Comparison of ENCODE assay signal across 15 cellular contexts in the genomic region with DNA sequence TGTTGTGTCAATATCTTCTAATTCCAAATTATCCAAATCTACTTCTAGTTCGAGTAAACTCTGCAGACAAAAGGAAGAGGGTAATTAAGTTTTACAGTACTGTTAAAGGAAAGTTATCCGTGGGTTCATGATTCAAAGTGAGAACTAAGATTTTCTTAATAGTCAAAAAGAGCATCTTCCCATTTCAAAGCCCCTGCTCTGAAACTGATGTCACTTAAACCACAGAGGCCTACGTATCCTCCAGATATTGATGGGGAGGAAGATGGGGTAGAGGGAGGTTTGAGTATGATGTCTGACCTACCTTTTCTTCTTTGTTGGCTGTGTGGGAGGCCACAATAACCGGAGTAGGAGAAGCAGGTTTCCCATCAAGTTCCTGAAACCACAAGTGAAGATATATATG. TPM values are rescaled to one million over a fixed set of nuclear protein-coding genes. Genes with fewer than 3 reads are reported as not detected.
DNase-seq lines count a peak whose midpoint lies in the region; ATAC-seq and TF ChIP-seq lines count a peak whose summit lies in the region.
"Had no signal": no experiment of that assay in that cellular context is flagged by ENCODE, and none has a peak within 500 bp of the region (broad histone marks: within the 10 kb centered on the region; RNA-seq: fewer than 3 reads in every experiment).

No MANE protein-coding gene starts in this region.

- CTCF ChIA-PET in activated CD4-positive, alpha-beta T cell treated with anti-CD3 and anti-CD28 coated beads for 36 hours (lab: Charles Lee), result interaction anchor here (1.4 kb wide), 1 partner anchor 10 kb away, joined by 3 read pairs; no protein-coding TSS in a partner anchor
- CTCF ChIA-PET in naive thymus-derived CD4-positive, alpha-beta T cell (lab: Charles Lee), result no interaction called here

- TF ChIP-seq CTCF in GM20000 (IDR thresholded peaks at IDR 0.05; ENCODE audit: extremely low read depth, missing control alignments), result no peak

- no peaks in the 10 kb centered on the region for H3K4me1 ChIP-seq in naive thymus-derived CD4-positive, alpha-beta T cell (ENCODE audit: control insufficient read depth in 2 of 2, insufficient read depth in 2 of 2, low read length in 2 of 2)

- H3K27me3 ChIP-seq in naive thymus-derived CD4-positive, alpha-beta T cell (ENCODE audit: control insufficient read depth in 2 of 2, insufficient read depth in 2 of 2, low read length in 2 of 2), result no peaks in the 10 kb centered on the region
- H3K27me3 ChIP-seq: heart right ventricle had no signal

- peaks cover 19 to 87% (median 39%) of the 10 kb centered on the region in 3 experiments for H3K36me3 ChIP-seq in naive thymus-derived CD4-positive, alpha-beta T cell (ENCODE audit: control insufficient read depth in 2 of 3, insufficient read depth in 3 of 3, low read length in 3 of 3)

- H3K4me3 ChIP-seq in naive thymus-derived CD4-positive, alpha-beta T cell (ENCODE audit: low read length), result no peak overlapping the region
- H3K4me3 ChIP-seq: heart right ventricle, thoracic aorta had no signal

- POLR2A ChIA-PET in activated CD4-positive, alpha-beta T cell treated with anti-CD3 and anti-CD28 coated beads for 36 hours (lab: Charles Lee), result no interaction called here
- POLR2A ChIA-PET in naive thymus-derived CD4-positive, alpha-beta T cell (lab: Charles Lee), result interaction anchor here (0.7 kb wide), 1 partner anchor 707 kb away, joined by 3 read pairs; no protein-coding TSS in a partner anchor

- no peak overlapping the region for H3K4me3 Mint-ChIP-seq in activated CD4-positive, alpha-beta T cell treated with anti-CD3 and anti-CD28 coated beads for 36 hours
- H3K4me3 Mint-ChIP-seq in naive thymus-derived CD4-positive, alpha-beta T cell, result no peak overlapping the region

- intact Hi-C loops in activated CD4-positive, alpha-beta T cell treated with anti-CD3 and anti-CD28 coated beads for 36 hours (cut with DNase I, micrococcal nuclease), result loop anchor here (1.0 to 5.0 kb wide), 3 partner anchors 14 to 526 kb away; a partner anchor contains a TSS
- intact Hi-C loops in naive thymus-derived CD4-positive, alpha-beta T cell (cut with micrococcal nuclease), result loop anchor here in 1 of 2 donors (2.0 kb wide), 1 partner anchor 21 kb away; no protein-coding TSS in a partner anchor

- no peaks in the 10 kb centered on the region for H3K9me3 ChIP-seq in naive thymus-derived CD4-positive, alpha-beta T cell (ENCODE audit: control insufficient read depth in 2 of 3, low read length in 3 of 3)
- H3K9me3 ChIP-seq: heart right ventricle, thoracic aorta had no signal

- peaks cover 32% of the 10 kb centered on the region for H3K4me1 Mint-ChIP-seq in activated CD4-positive, alpha-beta T cell treated with anti-CD3 and anti-CD28 coated beads for 36 hours
- H3K4me1 Mint-ChIP-seq in naive thymus-derived CD4-positive, alpha-beta T cell, result peaks cover 0 to 20% (median 6%) of the 10 kb centered on the region in 7 donors

- no peaks in the 10 kb centered on the region for H3K9me3 Mint-ChIP-seq in activated CD4-positive, alpha-beta T cell treated with anti-CD3 and anti-CD28 coated beads for 36 hours (ENCODE audit: low read depth)
- no peaks in the 10 kb centered on the region for H3K9me3 Mint-ChIP-seq in naive thymus-derived CD4-positive, alpha-beta T cell

- peak; percentile 97 for ATAC-seq in activated CD4-positive, alpha-beta T cell treated with anti-CD3 and anti-CD28 coated beads for 36 hours
- ATAC-seq in HG03039 (IDR thresholded peaks at IDR 0.05; ENCODE audit: unreplicated experiment), result peak; percentile 60
- ATAC-seq in naive thymus-derived CD4-positive, alpha-beta T cell, result no peak
- ATAC-seq in HG02981 (IDR thresholded peaks at IDR 0.05; ENCODE audit: unreplicated experiment), result no peak
- no peak for ATAC-seq in HG02970 (IDR thresholded peaks at IDR 0.05; ENCODE audit: low FRiP score, unreplicated experiment)
- ATAC-seq: heart right ventricle, left colon had no signal

- DNase-seq in activated CD4-positive, alpha-beta T cell treated with anti-CD3 and anti-CD28 coated beads for 36 hours, result peak; percentile 31
- DNase-seq in activated CD4-positive, alpha-beta T cell treated with anti-CD3 and anti-CD28 coated beads, Interleukin-2, amount 50 U/mL, for 4 hours, result no peak
- DNase-seq in GM20000 (ENCODE audit: low spot score), result peak; percentile 44
- no peak for DNase-seq in naive thymus-derived CD4-positive, alpha-beta T cell
- no peak for DNase-seq in NCI-H524 treated with DMSO at 0.1 percent for 48 hours (lab: John Stamatoyannopoulos, UW)
- DNase-seq: activated effector memory CD4-positive, alpha-beta T cell treated with Interleukin-2 at 50 U/mL for 16 hours; heart right ventricle; left colon had no signal

- H3K27ac Mint-ChIP-seq in activated CD4-positive, alpha-beta T cell treated with anti-CD3 and anti-CD28 coated beads for 36 hours, result peak overlapping the region; percentile 49
- peak overlapping the region in 5 of 9 donors; percentile 3 to 58 (median 27) for H3K27ac Mint-ChIP-seq in naive thymus-derived CD4-positive, alpha-beta T cell

- H3K36me3 Mint-ChIP-seq in activated CD4-positive, alpha-beta T cell treated with anti-CD3 and anti-CD28 coated beads for 36 hours (ENCODE audit: low read depth), result peaks cover 63% of the 10 kb centered on the region
- peaks cover 17 to 51% (median 20%) of the 10 kb centered on the region in 5 donors for H3K36me3 Mint-ChIP-seq in naive thymus-derived CD4-positive, alpha-beta T cell

- no peak overlapping the region for H3K27ac ChIP-seq in naive thymus-derived CD4-positive, alpha-beta T cell (ENCODE audit: low read depth, low read length)
- H3K27ac ChIP-seq: 22Rv1, epithelial cell of prostate, heart right ventricle, thoracic aorta, VCaP had no signal

- H3K27me3 Mint-ChIP-seq in activated CD4-positive, alpha-beta T cell treated with anti-CD3 and anti-CD28 coated beads for 36 hours, result no peaks in the 10 kb centered on the region
- no peaks in the 10 kb centered on the region for H3K27me3 Mint-ChIP-seq in naive thymus-derived CD4-positive, alpha-beta T cell

RNA-seq across cellular contexts. Expression of a gene that starts 14.1 kb away (rescaled TPM):
- total RNA-seq in activated CD4-positive, alpha-beta T cell treated with anti-CD3 and anti-CD28 coated beads for 36 hours, result 10 to 100 TPM; 72.4 to 80.6 TPM
- total RNA-seq in naive thymus-derived CD4-positive, alpha-beta T cell, result 10 to 100 TPM; 26.2 to 37.2 (median 36.3) TPM
- polyA plus RNA-seq in naive thymus-derived CD4-positive, alpha-beta T cell, result 10 to 100 TPM; 45.5 to 47.0 TPM

RNA-seq across cellular contexts. Expression of a gene that starts 31.5 kb away (rescaled TPM):
- 10 to 100 TPM; 90.9 to 99.2 TPM for total RNA-seq in activated CD4-positive, alpha-beta T cell treated with anti-CD3 and anti-CD28 coated beads for 36 hours
- total RNA-seq in naive thymus-derived CD4-positive, alpha-beta T cell, result 100 to 1,000 TPM in 1 of 5 experiments, 10 to 100 TPM in 4; 23.5 to 109 (median 64.5) TPM
- 10 to 100 TPM; 45.0 to 73.1 TPM for polyA plus RNA-seq in naive thymus-derived CD4-positive, alpha-beta T cell

Comparison
In these comparisons a context has a peak if more than half of its experiments do, and no peak if none do; other contexts are left out.
1. DNase-seq: peak in activated CD4-positive, alpha-beta T cell treated with anti-CD3 and anti-CD28 coated beads for 36 hours (single experiment) and GM20000 (single experiment); none in activated CD4-positive, alpha-beta T cell treated with anti-CD3 and anti-CD28 coated beads, Interleukin-2, amount 50 U/mL, for 4 hours (0 of 2), naive thymus-derived CD4-positive, alpha-beta T cell (0 of 9) and NCI-H524 treated with DMSO at 0.1 percent for 48 hours (single experiment).
2. ATAC-seq: peak in activated CD4-positive, alpha-beta T cell treated with anti-CD3 and anti-CD28 coated beads for 36 hours (single experiment) and HG03039 (single experiment); none in naive thymus-derived CD4-positive, alpha-beta T cell (single experiment), HG02981 (single experiment) and HG02970 (single experiment).